ENCODE assay signal across 16 cellular contexts in the genomic region with DNA sequence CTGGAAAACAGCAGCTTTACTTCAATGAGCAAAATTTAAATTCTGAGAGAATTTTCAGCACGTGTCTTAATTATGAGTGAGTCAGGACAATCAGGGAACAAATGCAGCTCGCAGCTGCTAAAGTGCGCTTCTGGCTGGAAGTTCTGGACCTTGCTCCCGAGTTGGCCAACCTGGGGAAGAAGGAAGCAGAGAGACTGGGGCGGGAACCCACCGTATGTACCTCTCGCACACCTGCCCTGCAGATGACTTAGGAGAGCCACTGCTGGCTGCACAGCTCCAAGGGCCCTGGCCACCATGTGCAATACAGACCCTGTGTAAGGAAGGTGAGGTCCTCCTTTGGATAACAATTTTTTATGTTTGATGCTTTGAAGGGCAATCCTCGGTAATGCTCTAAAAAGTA. TPM values are rescaled to one million over a fixed set of nuclear protein-coding genes. Genes with fewer than 3 reads are reported as not detected.
DNase-seq lines count a peak whose midpoint lies in the region; ATAC-seq and TF ChIP-seq lines count a peak whose summit lies in the region.
"Had no signal": no experiment of that assay in that cellular context is flagged by ENCODE, and none has a peak within 500 bp of the region (broad histone marks: within the 10 kb centered on the region; RNA-seq: fewer than 3 reads in every experiment).

No MANE protein-coding gene starts in this region.

- H3K27me3 ChIP-seq in Peyer's patch (no peaks in the 10 kb centered on the region), gastroesophageal sphincter (no peaks in the 10 kb centered on the region), sigmoid colon (no peaks in the 10 kb centered on the region)
- H3K27me3 ChIP-seq: BE2C had no signal

- TF ChIP-seq EP300 in gastroesophageal sphincter (IDR thresholded peaks at IDR 0.05) (no peak), sigmoid colon (IDR thresholded peaks at IDR 0.05) (no peak)

- DNase-seq in COLO668 (lab: John Stamatoyannopoulos, UW; ENCODE audit: unreplicated experiment) (peak; percentile 28), Peyer's patch (peak in 2 of 3 donors; percentile 79 to 80), sigmoid colon (no peak), NCI-H2196 (lab: John Stamatoyannopoulos, UW; ENCODE audit: unreplicated experiment) (no peak), iPS-NIHi11 (ENCODE audit: low spot score) (no peak)
- DNase-seq: BE2C; CD4-positive, alpha-beta memory T cell; DMS153; DMS79 treated with DMSO at 0.1 percent for 48 hours; EL had no signal

- ATAC-seq in gastroesophageal sphincter = no peak
- no peak for ATAC-seq in GM19351 (IDR thresholded peaks at IDR 0.05; ENCODE audit: unreplicated experiment)
- ATAC-seq: A549 had no signal

- H3K36me3 ChIP-seq in Peyer's patch = no peaks in the 10 kb centered on the region
- H3K36me3 ChIP-seq in gastroesophageal sphincter = no peaks in the 10 kb centered on the region
- no peaks in the 10 kb centered on the region for H3K36me3 ChIP-seq in sigmoid colon
- H3K36me3 ChIP-seq: BE2C, HAP-1 had no signal

- no peak overlapping the region for H3K4me3 ChIP-seq in Peyer's patch
- H3K4me3 ChIP-seq in gastroesophageal sphincter = no peak overlapping the region
- no peak overlapping the region for H3K4me3 ChIP-seq in sigmoid colon
- H3K4me3 ChIP-seq: A549, HAP-1 had no signal

- no peaks in the 10 kb centered on the region for H3K4me1 ChIP-seq in Peyer's patch
- H3K4me1 ChIP-seq in gastroesophageal sphincter = peaks cover 14 to 100% (median 16%) of the 10 kb centered on the region in 3 donors
- peaks cover 0 to 75% (median 65%) of the 10 kb centered on the region in 4 donors for H3K4me1 ChIP-seq in sigmoid colon
- H3K4me1 ChIP-seq: A549, BE2C, HAP-1 had no signal

- TF ChIP-seq POLR2A in Peyer's patch (IDR thresholded peaks at IDR 0.05) (no peak), gastroesophageal sphincter (IDR thresholded peaks at IDR 0.05) (no peak), sigmoid colon (IDR thresholded peaks at IDR 0.05) (no peak)

- H3K27ac ChIP-seq in Peyer's patch (no peak overlapping the region), gastroesophageal sphincter (peak overlapping the region in 3 of 4 donors; percentile 87 to 91 (median 90)), sigmoid colon (peak overlapping the region in 3 of 4 donors; percentile 4 to 82 (median 43))
- H3K27ac ChIP-seq: A549, C4-2B had no signal

- intact Hi-C loops in sigmoid colon (cut with DNase I) = loop anchor here (5.0 kb wide), 2 partner anchors 42 to 72 kb away; a partner anchor contains a TSS

- H3K9me3 ChIP-seq in Peyer's patch (no peaks in the 10 kb centered on the region), gastroesophageal sphincter (no peaks in the 10 kb centered on the region), sigmoid colon (no peaks in the 10 kb centered on the region)
- H3K9me3 ChIP-seq: A549, BE2C, HAP-1 had no signal

- WGBS in gastroesophageal sphincter (ENCODE audit: low coverage in 1 of 2), 2 donors = 85 to 94% methylated on average over 8 of the region's 8 CpGs
- WGBS in sigmoid colon, 2 donors = 26 to 72% methylated on average over 8 of the region's 8 CpGs

- TF ChIP-seq CTCF in Peyer's patch (IDR thresholded peaks at IDR 0.05) = no peak
- TF ChIP-seq CTCF in gastroesophageal sphincter (IDR thresholded peaks at IDR 0.05) = no peak
- TF ChIP-seq CTCF in sigmoid colon (IDR thresholded peaks at IDR 0.05) = no peak

RNA-seq across cellular contexts. Expression of a gene that starts 42.4 kb away (rescaled TPM):
- total RNA-seq in Peyer's patch (10 to 100 TPM in 1 of 4 donors, 1 to 10 TPM in 3; 1.7 to 12.0 (median 3.6) TPM), gastroesophageal sphincter (100 to 1,000 TPM in 1 of 4 donors, 10 to 100 TPM in 3; 22.9 to 107 (median 70.7) TPM), sigmoid colon (10 to 100 TPM; 44.9 to 98.0 (median 70.6) TPM)
- 1 to 10 TPM in 2 of 3 donors, under 1 TPM in 1; 0.23 to 4.5 (median 1.8) TPM for polyA plus RNA-seq in sigmoid colon
- total RNA-seq: HT1080 had no signal
- polyA plus RNA-seq: CD4-positive, alpha-beta memory T cell had no signal

Comparison
In these comparisons a context has a peak if more than half of its experiments do, and no peak if none do; other contexts are left out.
1. DNase-seq: peak in COLO668 (single experiment) and Peyer's patch (2 of 3); none in sigmoid colon (single experiment), NCI-H2196 (single experiment) and iPS-NIHi11 (single experiment).
2. H3K27ac ChIP-seq: peak in gastroesophageal sphincter (3 of 4) and sigmoid colon (3 of 4); none in Peyer's patch (0 of 4).